In genomic region chr19:10543059-10543419, GRCh38 we compare ENCODE assay signal across 8 cellular contexts. TPM values are rescaled to one million over a fixed set of nuclear protein-coding genes. Genes with fewer than 3 reads are reported as not detected.
DNase-seq lines count a peak whose midpoint lies in the region; ATAC-seq and TF ChIP-seq lines count a peak whose summit lies in the region.

No MANE protein-coding gene starts in this region.

- H3K9ac ChIP-seq in HUES64 (ENCODE audit: low read depth, low read length) = no peak overlapping the region

- peaks cover 22% of the 10 kb centered on the region for H3K36me3 Mint-ChIP-seq in MCF 10A (ENCODE audit: insufficient read depth, unreplicated experiment)
- H3K36me3 Mint-ChIP-seq in naive B cell = no peaks in the 10 kb centered on the region

- intact Hi-C loops in A673 (cut with micrococcal nuclease; ENCODE audit: unreplicated experiment) = no loop called here
- intact Hi-C loops in MCF 10A (cut with micrococcal nuclease) = loop anchor here (5.0 kb wide), 1 partner anchor 61 kb away; no protein-coding TSS in a partner anchor

- DNase-seq in A673 (ENCODE audit: low spot score) (no peak), MCF 10A (ENCODE audit: unreplicated experiment) (no peak), naive B cell (no peak)
- DNase-seq in stimulated activated CD4-positive, alpha-beta T cell treated with anti-CD3 and anti-CD28 coated beads, Interleukin-2, amount 100 ng/mL, for 48 hours = no peak

- CTCF ChIA-PET in A673 (lab: Charles Lee) (no interaction called here), MCF 10A (lab: Yijun Ruan, JAX) (interaction anchor here (0.5 to 2.3 kb wide), 7 partner anchors 8 to 1445 kb away, joined by 3 to 8 read pairs (median 3); partner anchors contain the start of gene CDKN2D)

- peak overlapping the region; percentile 80 for H3K4me3 Mint-ChIP-seq in MCF 10A (ENCODE audit: unreplicated experiment)
- H3K4me3 Mint-ChIP-seq in naive B cell = peak overlapping the region; percentile 81 to 92 (median 84)

- H3K4me1 Mint-ChIP-seq in MCF 10A (ENCODE audit: insufficient read depth, unreplicated experiment) (peaks cover 6% of the 10 kb centered on the region), naive B cell (peaks cover 4 to 27% (median 16%) of the 10 kb centered on the region in 3 donors)

- H3K27ac Mint-ChIP-seq in MCF 10A (ENCODE audit: low read depth, unreplicated experiment) = no peak overlapping the region
- peak overlapping the region in 5 of 6 donors; percentile 81 to 94 (median 83) for H3K27ac Mint-ChIP-seq in naive B cell

- POLR2A ChIA-PET in A673 (lab: Charles Lee; ENCODE audit: low non-redundant PET) (interaction anchor here (0.6 kb wide), 2 partner anchors 8 to 303 kb away, joined by 3 read pairs; no protein-coding TSS in a partner anchor), MCF 10A (lab: Yijun Ruan, JAX) (interaction anchor here (0.6 to 1.6 kb wide), 5 partner anchors 16 to 455 kb away, joined by 3 to 6 read pairs (median 4); partner anchors contain the start of gene KRI1)

- no peak for TF ChIP-seq CTCF in A673 (conservative IDR thresholded peaks at IDR 0.05; ENCODE audit: low read depth, low read length)
- TF ChIP-seq CTCF in MCF 10A (IDR thresholded peaks at IDR 0.05; ENCODE audit: unreplicated experiment) = no peak

- H3K4me1 ChIP-seq in A673 (ENCODE audit: insufficient read depth, low read length, poor library complexity, severe bottlenecking) (peaks cover 12% of the 10 kb centered on the region), HUES64 (ENCODE audit: insufficient read depth, low read length) (no peaks in the 10 kb centered on the region)

- H3K27me3 ChIP-seq in A673 (replicated peaks; ENCODE audit: insufficient read depth, low read depth, low read length, poor library complexity) = no peaks in the 10 kb centered on the region
- H3K27me3 ChIP-seq in HUES64 (ENCODE audit: insufficient read depth, low read length) = no peaks in the 10 kb centered on the region

- peaks cover 11% of the 10 kb centered on the region for H3K27me3 Mint-ChIP-seq in MCF 10A (ENCODE audit: insufficient read depth, unreplicated experiment)
- peaks cover 8 to 21% (median 19%) of the 10 kb centered on the region in 3 donors for H3K27me3 Mint-ChIP-seq in naive B cell

- H3K9me3 ChIP-seq in A673 (ENCODE audit: low read depth, low read length, poor library complexity, severe bottlenecking) (no peaks in the 10 kb centered on the region), HUES64 (ENCODE audit: insufficient read depth, low read depth, low read length) (no peaks in the 10 kb centered on the region)

- ATAC-seq in naive B cell (ENCODE audit: low read depth in 2 of 2) (no peak), GM19351 (IDR thresholded peaks at IDR 0.05; ENCODE audit: unreplicated experiment) (no peak), GM18858 (IDR thresholded peaks at IDR 0.05; ENCODE audit: unreplicated experiment) (no peak), GM19035 (IDR thresholded peaks at IDR 0.05; ENCODE audit: unreplicated experiment) (no peak)

- 80% methylated on average over 8 of the region's 8 CpGs for whole genome bisulfite sequencing in HUES64

- H3K36me3 ChIP-seq in A673 (ENCODE audit: insufficient read depth, low read length, poor library complexity, severe bottlenecking) (peaks cover 3% of the 10 kb centered on the region), HUES64 (ENCODE audit: insufficient read depth, low read length) (peaks cover 13% of the 10 kb centered on the region)

- BruUV-seq in A673 (replicated peaks; lab: Mats Ljungman, UMichigan) = no TSS peak
- BruUV-seq in MCF 10A (replicated peaks; lab: Mats Ljungman, UMichigan) = no TSS peak

- H3K4me3 ChIP-seq in A673 (ENCODE audit: low read depth, low read length, poor library complexity, severe bottlenecking) (peak overlapping the region; percentile 95), HUES64 (ENCODE audit: low read length) (peak overlapping the region; percentile 96)

- H3K9me3 Mint-ChIP-seq in MCF 10A (ENCODE audit: unreplicated experiment) = no peaks in the 10 kb centered on the region
- no peaks in the 10 kb centered on the region for H3K9me3 Mint-ChIP-seq in naive B cell

- no peak overlapping the region for H3K27ac ChIP-seq in A673 (ENCODE audit: low read depth, low read length, poor library complexity, severe bottlenecking)
- no peak overlapping the region for H3K27ac ChIP-seq in HUES64 (ENCODE audit: low read depth, low read length)

RNA-seq across cellular contexts. Expression of gene ATG4D, which starts 0.7 kb away (rescaled TPM):
- 52.1 and 57.1 TPM in 2 replicates for total RNA-seq in A673 (2021)
- polyA plus RNA-seq in HUES64 (2013, experiment 1 of 2) = 23.6 TPM
- 24.9 TPM for polyA plus RNA-seq in HUES64 (2013, experiment 2 of 2)
- 22.6 and 36.8 TPM in 2 replicates for total RNA-seq in MCF 10A (2022)
- 10 to 100 TPM in 2 of 6 donors, 1 to 10 TPM in 4; 1.7 to 20.7 (median 9.4) TPM for polyA plus RNA-seq in naive B cell (ENCODE audit: low read depth in 6 of 6)

RNA-seq across cellular contexts. Expression of gene KRI1, which starts 22.8 kb away (rescaled TPM):
- total RNA-seq in A673 (2021) = 45.2 and 47.8 TPM in 2 replicates
- polyA plus RNA-seq in HUES64 (2013, experiment 1 of 2) = 27.0 TPM
- polyA plus RNA-seq in HUES64 (2013, experiment 2 of 2) = 24.5 TPM
- total RNA-seq in MCF 10A (2022) = 23.3 and 27.4 TPM in 2 replicates
- 10 to 100 TPM; 10.6 to 47.6 (median 16.5) TPM for polyA plus RNA-seq in naive B cell (ENCODE audit: low read depth in 6 of 6)

RNA-seq across cellular contexts. Expression of gene CDKN2D, which starts 25.7 kb away (rescaled TPM):
- total RNA-seq in A673 (2021) (12.7 and 14.6 TPM in 2 replicates), MCF 10A (2022) (2.5 and 2.6 TPM in 2 replicates)
- polyA plus RNA-seq in HUES64 (2013, experiment 1 of 2) = 2.4 TPM
- polyA plus RNA-seq in HUES64 (2013, experiment 2 of 2) = 3.7 TPM
- 100 to 1,000 TPM; 110 to 209 (median 153) TPM for polyA plus RNA-seq in naive B cell (ENCODE audit: low read depth in 6 of 6)

RNA-seq across cellular contexts. Expression of gene S1PR5, which starts 25.8 kb away (rescaled TPM):
- total RNA-seq in A673 (2021) = 0.41 and 1.1 TPM in 2 replicates
- 1.1 TPM for polyA plus RNA-seq in HUES64 (2013, experiment 1 of 2)
- polyA plus RNA-seq in HUES64 (2013, experiment 2 of 2) = 1.0 TPM
- total RNA-seq in MCF 10A (2022) = not detected in 2 replicates
- under 1 TPM in 5 of 6 donors, not detected in 1; 0.24 to 0.96 (median 0.75) TPM for polyA plus RNA-seq in naive B cell (ENCODE audit: low read depth in 6 of 6)

RNA-seq across cellular contexts. Expression of gene KEAP1, which starts 39.9 kb away (rescaled TPM):
- total RNA-seq in A673 (2021) (112 TPM in 2 replicates), MCF 10A (2022) (46.1 and 48.5 TPM in 2 replicates)
- 55.3 TPM for polyA plus RNA-seq in HUES64 (2013, experiment 1 of 2)
- polyA plus RNA-seq in HUES64 (2013, experiment 2 of 2) = 51.2 TPM
- polyA plus RNA-seq in naive B cell (ENCODE audit: low read depth in 6 of 6) = 1 to 10 TPM in 5 of 6 donors, under 1 TPM in 1; 0.18 to 9.8 (median 7.7) TPM
